1 cellular context compared by ENCODE assay signal in genomic region chr14:102363182-102363952, GRCh38.
TF ChIP-seq lines count a peak whose summit lies in the region.

No MANE protein-coding gene starts in this region.

TF ChIP-seq in K562, 482 proteins besides CTCF, POLR2A, EP300 and RAD21 (continues in another document):
- no peak for TF ChIP-seq TEAD1 (CRISPR knock-in tag; IDR thresholded peaks at IDR 0.05)
- no peak for TF ChIP-seq ZBTB12 (CRISPR knock-in tag; IDR thresholded peaks at IDR 0.05)
- TF ChIP-seq DDX20 (tag; IDR thresholded peaks at IDR 0.05; ENCODE audit: low read depth), result no peak
- TF ChIP-seq L3MBTL2 (IDR thresholded peaks at IDR 0.05), result no peak
- no peak for TF ChIP-seq MGA (IDR thresholded peaks at IDR 0.05)
- TF ChIP-seq MTA1 (IDR thresholded peaks at IDR 0.05; ENCODE audit: borderline replicate concordance), result no peak
- no peak for TF ChIP-seq U2AF1 (optimal IDR thresholded peaks at IDR 0.05; ENCODE audit: low read depth, low read length)
- TF ChIP-seq ZBTB5 (IDR thresholded peaks at IDR 0.05), result no peak
- peak; percentile 20; the same call in 1 of the 2 replicates for TF ChIP-seq ZNF511 (CRISPR knock-in tag; IDR thresholded peaks at IDR 0.05)
- TF ChIP-seq ZBTB11 (CRISPR knock-in tag; IDR thresholded peaks at IDR 0.05), result peak in 1 of 3 experiments; percentile 71; a peak in 1 of 6 replicates
- no peak for TF ChIP-seq PATZ1 (CRISPR knock-in tag; IDR thresholded peaks at IDR 0.05; ENCODE audit: borderline replicate concordance)
- 0 out of 2 replicates have a peak, but pooled peaks have one; percentile 10 for TF ChIP-seq EGR1 (conservative IDR thresholded peaks at IDR 0.05)
- TF ChIP-seq GATA2 (CRISPR knock-in tag; IDR thresholded peaks at IDR 0.05), result no peak
- TF ChIP-seq ZC3H11A (IDR thresholded peaks at IDR 0.05; ENCODE audit: low read depth, low read length), result no peak
- TF ChIP-seq ELF4 (CRISPR knock-in tag; IDR thresholded peaks at IDR 0.05), result no peak
- TF ChIP-seq E2F6 (IDR thresholded peaks at IDR 0.05; ENCODE audit: borderline replicate concordance in 1 of 2, extremely low read depth in 1 of 2, insufficient read depth in 1 of 2, insufficient read length in 1 of 2, low read depth in 1 of 2, low read length in 1 of 2, poor library complexity in 1 of 2, severe bottlenecking in 1 of 2), result peak in 1 of 2 experiments; percentile 33
- no peak for TF ChIP-seq ZNF398 (CRISPR knock-in tag; IDR thresholded peaks at IDR 0.05)
- TF ChIP-seq SPI1 (IDR thresholded peaks at IDR 0.05; ENCODE audit: borderline replicate concordance, low read depth, low read length), result no peak
- no peak for TF ChIP-seq SUPT5H (IDR thresholded peaks at IDR 0.05)
- no peak for TF ChIP-seq ZBTB2 (IDR thresholded peaks at IDR 0.05)
- no peak for TF ChIP-seq ZNF584 (CRISPR knock-in tag; IDR thresholded peaks at IDR 0.05; ENCODE audit: low read depth)
- peak in 1 of 2 experiments; percentile 47; a peak in 1 of 4 replicates for TF ChIP-seq ZNF639 (CRISPR knock-in tag; conservative IDR thresholded peaks at IDR 0.05 in 1 of 2, IDR thresholded peaks at IDR 0.05 in 1 of 2)
